10 cellular contexts compared by ENCODE assay signal in genomic region chr15:57031605-57032004, GRCh38.
DNase-seq lines count a peak whose midpoint lies in the region; ATAC-seq lines count a peak whose summit lies in the region.
"Had no signal": no experiment of that assay in that cellular context is flagged by ENCODE, and none has a peak within 500 bp of the region (broad histone marks: within the 10 kb centered on the region; RNA-seq: fewer than 3 reads in every experiment).

No MANE protein-coding gene starts in this region.

- peaks cover 3% of the 10 kb centered on the region for H3K9me3 Mint-ChIP-seq in activated T-cell treated with anti-CD3 and anti-CD28 coated beads, Interleukin-2, amount 50 U/mL, for 4 hours
- peaks cover 2% of the 10 kb centered on the region for H3K9me3 Mint-ChIP-seq in stimulated activated effector memory CD8-positive, alpha-beta T cell treated with anti-CD3 and anti-CD28 coated beads, Interleukin-12 subunit alpha, Interleukin-12 subunit beta, amount 100 ng/mL, for 72 hours
- H3K9me3 Mint-ChIP-seq: central memory CD8-positive, alpha-beta T cell; T-helper 1 cell treated with Interleukin-12 subunit alpha and Interleukin-12 subunit beta and Interleukin-4 antibody, amounts not matched to agents 30 μg/mL and 1 μg/mL, for 36 hours had no signal

- H3K4me1 Mint-ChIP-seq in activated T-cell treated with anti-CD3 and anti-CD28 coated beads, Interleukin-2, amount 50 U/mL, for 4 hours (ENCODE audit: low read depth): peaks cover 31% of the 10 kb centered on the region
- H3K4me1 Mint-ChIP-seq in stimulated activated effector memory CD8-positive, alpha-beta T cell treated with anti-CD3 and anti-CD28 coated beads, Interleukin-12 subunit alpha, Interleukin-12 subunit beta, amount 100 ng/mL, for 72 hours: peaks cover 36% of the 10 kb centered on the region

- DNase-seq in DMS 273 (lab: John Stamatoyannopoulos, UW; ENCODE audit: unreplicated experiment) (peak; percentile 2), DMS 273 treated with DMSO at 0.1 percent for 48 hours (lab: John Stamatoyannopoulos, UW) (no peak), anterior cingulate cortex (lab: John Stamatoyannopoulos, UW) (peak in 39 of 58 donors; percentile 2 to 81 (median 27)), hypothalamus (lab: John Stamatoyannopoulos, UW) (peak in 29 of 51 donors; percentile 3 to 66 (median 38)), stromal cell of bone marrow (ENCODE audit: low read depth) (peak; percentile 53), NCI-H1694 treated with DMSO at 0.1 percent for 48 hours (lab: John Stamatoyannopoulos, UW) (no peak)
- DNase-seq in activated T-cell treated with anti-CD3 and anti-CD28 coated beads, Interleukin-2, amount 50 U/mL, for 4 hours: no peak
- no peak for DNase-seq in stimulated activated effector memory CD8-positive, alpha-beta T cell treated with anti-CD3 and anti-CD28 coated beads, Interleukin-12 subunit alpha, Interleukin-12 subunit beta, amount 100 ng/mL, for 72 hours (ENCODE audit: low spot score in 2 of 2)

- ATAC-seq in activated T-cell treated with anti-CD3 and anti-CD28 coated beads, Interleukin-2, amount 50 U/mL, for 4 hours: no peak
- no peak for ATAC-seq in stimulated activated effector memory CD8-positive, alpha-beta T cell treated with anti-CD3 and anti-CD28 coated beads, Interleukin-12 subunit alpha, Interleukin-12 subunit beta, amount 100 ng/mL, for 72 hours

- peaks cover 11% of the 10 kb centered on the region for H3K36me3 Mint-ChIP-seq in activated T-cell treated with anti-CD3 and anti-CD28 coated beads, Interleukin-2, amount 50 U/mL, for 4 hours (ENCODE audit: insufficient read depth)
- H3K36me3 Mint-ChIP-seq in stimulated activated effector memory CD8-positive, alpha-beta T cell treated with anti-CD3 and anti-CD28 coated beads, Interleukin-12 subunit alpha, Interleukin-12 subunit beta, amount 100 ng/mL, for 72 hours: no peaks in the 10 kb centered on the region

- no peak overlapping the region for H3K27ac Mint-ChIP-seq in stimulated activated effector memory CD8-positive, alpha-beta T cell treated with anti-CD3 and anti-CD28 coated beads, Interleukin-12 subunit alpha, Interleukin-12 subunit beta, amount 100 ng/mL, for 72 hours
- H3K27ac Mint-ChIP-seq: T-helper 1 cell treated with Interleukin-12 subunit alpha and Interleukin-12 subunit beta and Interleukin-4 antibody, amounts not matched to agents 30 μg/mL and 1 μg/mL, for 36 hours had no signal

- no peak overlapping the region for H3K4me3 Mint-ChIP-seq in activated T-cell treated with anti-CD3 and anti-CD28 coated beads, Interleukin-2, amount 50 U/mL, for 4 hours
- no peak overlapping the region for H3K4me3 Mint-ChIP-seq in stimulated activated effector memory CD8-positive, alpha-beta T cell treated with anti-CD3 and anti-CD28 coated beads, Interleukin-12 subunit alpha, Interleukin-12 subunit beta, amount 100 ng/mL, for 72 hours
- H3K4me3 Mint-ChIP-seq: central memory CD8-positive, alpha-beta T cell; T-helper 1 cell treated with Interleukin-12 subunit alpha and Interleukin-12 subunit beta and Interleukin-4 antibody, amounts not matched to agents 30 μg/mL and 1 μg/mL, for 36 hours had no signal

- H3K27me3 Mint-ChIP-seq in activated T-cell treated with anti-CD3 and anti-CD28 coated beads, Interleukin-2, amount 50 U/mL, for 4 hours (ENCODE audit: low read depth): no peaks in the 10 kb centered on the region
- H3K27me3 Mint-ChIP-seq: central memory CD8-positive, alpha-beta T cell had no signal

Comparison
In these comparisons a context has a peak if more than half of its experiments do, and no peak if none do; other contexts are left out.
1. DNase-seq: peak in DMS 273 (single experiment), anterior cingulate cortex (39 of 58), hypothalamus (29 of 51) and stromal cell of bone marrow (single experiment); none in DMS 273 treated with DMSO at 0.1 percent for 48 hours (single experiment), NCI-H1694 treated with DMSO at 0.1 percent for 48 hours (single experiment), activated T-cell treated with anti-CD3 and anti-CD28 coated beads, Interleukin-2, amount 50 U/mL, for 4 hours (single experiment) and stimulated activated effector memory CD8-positive, alpha-beta T cell treated with anti-CD3 and anti-CD28 coated beads, Interleukin-12 subunit alpha, Interleukin-12 subunit beta, amount 100 ng/mL, for 72 hours (0 of 2).